In genomic region chr19:5627395-5627904, GRCh38 we compare ENCODE assay signal across 8 cellular contexts. TPM values are rescaled to one million over a fixed set of nuclear protein-coding genes. Genes with fewer than 3 reads are reported as not detected.
A peak's percentile ranks its signal among the peaks of the same experiment; 100 is the strongest.
DNase-seq lines count a peak whose midpoint lies in the region; ATAC-seq and TF ChIP-seq lines count a peak whose summit lies in the region.

No MANE protein-coding gene starts in this region.

- TF ChIP-seq CTCF in ascending aorta (IDR thresholded peaks at IDR 0.05) (no peak), transverse colon (IDR thresholded peaks at IDR 0.05) (no peak)

- DNase-seq in Caki2 (ENCODE audit: low read depth) = peak; percentile 51
- peak; percentile 70 for DNase-seq in NCI-H82 treated with DMSO at 0.1 percent for 48 hours (lab: John Stamatoyannopoulos, UW; ENCODE audit: unreplicated experiment)
- peak; percentile 29 to 74 for DNase-seq in ascending aorta (ENCODE audit: low spot score in 2 of 2)
- peak; percentile 25 for DNase-seq in midbrain (lab: John Stamatoyannopoulos, UW)
- peak; percentile 50 for DNase-seq in transverse colon
- DNase-seq in NCI-H446 treated with DMSO at 0.1 percent for 48 hours (lab: John Stamatoyannopoulos, UW) = no peak
- no peak for DNase-seq in T1000 (lab: John Stamatoyannopoulos, UW)

- 55 to 67% methylated on average over 5 to 6 of the region's 6 CpGs for WGBS in transverse colon (ENCODE audit: low coverage in 1 of 2), 2 donors

- no peak for TF ChIP-seq EP300 in transverse colon (IDR thresholded peaks at IDR 0.05; ENCODE audit: low read depth)

- ATAC-seq in HG02678 (IDR thresholded peaks at IDR 0.05; ENCODE audit: unreplicated experiment) = no peak

- in situ Hi-C loops in Caki2 (cut with HindIII; ENCODE audit: low pct_unique_long_range_greater_than_20kb, low sequenced_read_pairs) (no loop called here), transverse colon (cut with MboI; ENCODE audit: low pct_ligation_motif_present in 1 of 4, low pct_unique_long_range_greater_than_20kb in 1 of 4, low sequenced_read_pairs in 3 of 4) (no loop called here)

- H3K9me3 ChIP-seq in ascending aorta = no peaks in the 10 kb centered on the region
- H3K9me3 ChIP-seq in transverse colon = no peaks in the 10 kb centered on the region

- H3K4me3 ChIP-seq in ascending aorta (no peak overlapping the region), transverse colon (no peak overlapping the region)

- H3K4me1 ChIP-seq in ascending aorta (peaks cover 3 to 51% of the 10 kb centered on the region in 2 donors), transverse colon (peaks cover 33 to 81% (median 60%) of the 10 kb centered on the region in 4 donors)

- H3K27me3 ChIP-seq in ascending aorta = no peaks in the 10 kb centered on the region
- H3K27me3 ChIP-seq in transverse colon = no peaks in the 10 kb centered on the region

- intact Hi-C loops in ascending aorta (cut with DNase I) = loop anchor here (10.0 kb wide), 1 partner anchor 1107 kb away; the partner anchor contains the start of genes GPR108 and TRIP10
- intact Hi-C loops in transverse colon (cut with DNase I; ENCODE audit: low total_unique reads) = no loop called here

- TF ChIP-seq POLR2A in transverse colon (IDR thresholded peaks at IDR 0.05) = no peak

- H3K36me3 ChIP-seq in ascending aorta (peaks cover 17 to 36% of the 10 kb centered on the region in 2 donors), transverse colon (peaks cover 0 to 33% (median 8%) of the 10 kb centered on the region in 4 donors)

- H3K27ac ChIP-seq in ascending aorta (peak overlapping the region in 1 of 2 donors; percentile 40), transverse colon (peak overlapping the region in 3 of 4 donors; percentile 1 to 13 (median 10))

RNA-seq across cellular contexts. Expression of gene SAFB, which starts 4.6 kb away (rescaled TPM):
- total RNA-seq in Caki2 (2014; rRNA removed; shearing (Covaris generic); ENCODE audit: low replicate concordance) = 35.5 and 54.0 TPM in 2 replicates
- 114 TPM for total RNA-seq in ascending aorta
- total RNA-seq in transverse colon = 100 to 1,000 TPM in 3 of 4 donors, 10 to 100 TPM in 1; 90.5 to 368 (median 185) TPM

RNA-seq across cellular contexts. Expression of gene SAFB2, which starts 4.9 kb away (rescaled TPM):
- 2.0 and 12.9 TPM in 2 replicates for total RNA-seq in Caki2 (2014; rRNA removed; shearing (Covaris generic); ENCODE audit: low replicate concordance)
- total RNA-seq in ascending aorta (10.7 TPM), transverse colon (100 to 1,000 TPM in 2 of 4 donors, 10 to 100 TPM in 2; 64.0 to 283 (median 124) TPM)

RNA-seq across cellular contexts. Expression of gene MICOS13, which starts 52.9 kb away (rescaled TPM):
- total RNA-seq in Caki2 (2014; rRNA removed; shearing (Covaris generic); ENCODE audit: low replicate concordance) = 71.3 and 130 TPM in 2 replicates
- 75.6 TPM for total RNA-seq in ascending aorta
- total RNA-seq in transverse colon = 10 to 100 TPM; 30.3 to 73.5 (median 52.6) TPM

RNA-seq across cellular contexts. Expression of gene HSD11B1L, which starts 53.4 kb away (rescaled TPM):
- 2.6 and 12.1 TPM in 2 replicates for total RNA-seq in Caki2 (2014; rRNA removed; shearing (Covaris generic); ENCODE audit: low replicate concordance)
- total RNA-seq in ascending aorta (116 TPM), transverse colon (10 to 100 TPM; 10.8 to 30.1 (median 16.6) TPM)

RNA-seq across cellular contexts. Expression of gene TINCR, which starts 59.7 kb away (rescaled TPM):
- 0.41 TPM in 1 of 2 replicates, not detected in the other for total RNA-seq in Caki2 (2014; rRNA removed; shearing (Covaris generic); ENCODE audit: low replicate concordance)
- total RNA-seq in ascending aorta (not detected), transverse colon (10 to 100 TPM in 3 of 4 donors, not detected in 1; 13.2 to 45.3 (median 22.7) TPM)

Comparison
In these comparisons a context has a peak if more than half of its experiments do, and no peak if none do; other contexts are left out.
1. DNase-seq: peak in Caki2 (single experiment), NCI-H82 treated with DMSO at 0.1 percent for 48 hours (single experiment), ascending aorta (2 of 2), midbrain (single experiment) and transverse colon (single experiment); none in NCI-H446 treated with DMSO at 0.1 percent for 48 hours (single experiment) and T1000 (single experiment).